10 cellular contexts compared by ENCODE assay signal in the genomic region with DNA sequence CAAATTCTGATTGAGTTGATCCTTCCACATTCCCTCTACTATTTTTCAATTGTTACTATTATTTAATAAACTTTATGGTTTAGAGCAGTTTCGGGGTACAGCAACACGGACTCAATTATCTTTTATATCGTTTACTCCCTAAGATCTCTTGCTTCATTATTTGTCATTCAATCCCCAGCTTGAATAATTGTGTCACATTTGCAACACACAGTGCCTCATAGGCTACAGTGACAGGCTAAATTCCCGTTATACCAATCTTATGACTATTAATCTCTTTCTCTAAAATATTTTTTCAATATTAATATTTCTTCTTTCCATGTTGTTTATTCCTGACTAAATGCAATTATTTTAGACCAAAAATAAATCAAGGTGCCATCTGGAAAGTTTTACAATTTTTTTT. TPM values are rescaled to one million over a fixed set of nuclear protein-coding genes. Genes with fewer than 3 reads are reported as not detected.
"Had no signal": no experiment of that assay in that cellular context is flagged by ENCODE, and none has a peak within 500 bp of the region (broad histone marks: within the 10 kb centered on the region; RNA-seq: fewer than 3 reads in every experiment).

No MANE protein-coding gene starts in this region.

- H3K4me3 ChIP-seq: GM23248, GM23338, HAP-1 had no signal

- H3K9me3 ChIP-seq: HAP-1 had no signal

- H3K36me3 ChIP-seq: HAP-1 had no signal

- ATAC-seq: GM23338, HCT116 had no signal

- H3K27ac ChIP-seq: GM23248 had no signal

- DNase-seq: GM23248, GOT3, H7, H9, HCEC 1CT, HFFc6 had no signal

- H3K4me1 ChIP-seq: HAP-1 had no signal

RNA-seq across cellular contexts. Expression of a gene that starts 4.0 kb away (rescaled TPM):
- total RNA-seq: GM23248, H4 had no signal
- polyA plus RNA-seq: GM23248 had no signal
